22 cellular contexts compared by ENCODE assay signal in genomic region chr5:125497651-125498050, GRCh38.
DNase-seq lines count a peak whose midpoint lies in the region; ATAC-seq and TF ChIP-seq lines count a peak whose summit lies in the region.
"Had no signal": no experiment of that assay in that cellular context is flagged by ENCODE, and none has a peak within 500 bp of the region (broad histone marks: within the 10 kb centered on the region; RNA-seq: fewer than 3 reads in every experiment).

No MANE protein-coding gene starts in this region.

- H3K4me1 Mint-ChIP-seq in stimulated activated naive CD8-positive, alpha-beta T cell treated with anti-CD3 and anti-CD28 coated beads, Interleukin-15, amount 100 ng/mL, for 72 hours, result no peaks in the 10 kb centered on the region
- no peaks in the 10 kb centered on the region for H3K4me1 Mint-ChIP-seq in naive thymus-derived CD4-positive, alpha-beta T cell
- H3K4me1 Mint-ChIP-seq: CD14-positive monocyte had no signal

- no peak overlapping the region for H3K27ac Mint-ChIP-seq in stimulated activated naive CD8-positive, alpha-beta T cell treated with anti-CD3 and anti-CD28 coated beads, Interleukin-15, amount 100 ng/mL, for 72 hours
- no peak overlapping the region for H3K27ac Mint-ChIP-seq in naive thymus-derived CD4-positive, alpha-beta T cell
- H3K27ac Mint-ChIP-seq: CD14-positive monocyte had no signal

- no peak overlapping the region for H3K4me3 Mint-ChIP-seq in stimulated activated naive CD8-positive, alpha-beta T cell treated with anti-CD3 and anti-CD28 coated beads, Interleukin-15, amount 100 ng/mL, for 72 hours
- no peak overlapping the region for H3K4me3 Mint-ChIP-seq in naive thymus-derived CD4-positive, alpha-beta T cell
- H3K4me3 Mint-ChIP-seq: CD14-positive monocyte had no signal

- peak; percentile 2 for DNase-seq in NCI-H146 (lab: John Stamatoyannopoulos, UW)
- no peak for DNase-seq in NCI-H146 treated with DMSO at 0.1 percent for 48 hours (lab: John Stamatoyannopoulos, UW; ENCODE audit: unreplicated experiment)
- DNase-seq in SJCRH30, result peak; percentile 16 to 64
- DNase-seq in dorsolateral prefrontal cortex, result no peak
- no peak for DNase-seq in MV-4-11 (lab: John Stamatoyannopoulos, UW)
- no peak for DNase-seq in stimulated activated naive CD8-positive, alpha-beta T cell treated with anti-CD3 and anti-CD28 coated beads, Interleukin-15, amount 100 ng/mL, for 72 hours
- no peak for DNase-seq in naive thymus-derived CD4-positive, alpha-beta T cell
- DNase-seq: 8988T, ACHN, BE2C, Calu3, GM23248, H7, Kasumi-1, NCI-H1105 treated with DMSO at 0.1 percent for 48 hours, NCI-H1694, NCI-H2029 treated with DMSO at 0.1 percent for 48 hours, NCI-H2227 treated with DMSO at 0.1 percent for 48 hours had no signal

- TF ChIP-seq CTCF in dorsolateral prefrontal cortex (IDR thresholded peaks at IDR 0.05 in 54 of 56, conservative IDR thresholded peaks at IDR 0.05 in 2 of 56; ENCODE audit: low read depth in 1 of 56, partially characterized antibody in 56 of 56), result no peak

- no peaks in the 10 kb centered on the region for H3K36me3 ChIP-seq in SJCRH30
- no peaks in the 10 kb centered on the region for H3K36me3 ChIP-seq in naive thymus-derived CD4-positive, alpha-beta T cell (ENCODE audit: control insufficient read depth in 2 of 3, insufficient read depth in 3 of 3, low read length in 3 of 3)
- H3K36me3 ChIP-seq: BE2C, SJSA1 had no signal

- H3K4me1 ChIP-seq in SJCRH30, result peaks cover 54% of the 10 kb centered on the region
- H3K4me1 ChIP-seq in naive thymus-derived CD4-positive, alpha-beta T cell (ENCODE audit: control insufficient read depth in 2 of 2, insufficient read depth in 2 of 2, low read length in 2 of 2), result no peaks in the 10 kb centered on the region
- H3K4me1 ChIP-seq: SJSA1 had no signal

- intact Hi-C loops in dorsolateral prefrontal cortex (cut with DNase I), result no loop called here
- intact Hi-C loops in naive thymus-derived CD4-positive, alpha-beta T cell (cut with micrococcal nuclease), result no loop called here

- no peak for ATAC-seq in stimulated activated naive CD8-positive, alpha-beta T cell treated with anti-CD3 and anti-CD28 coated beads, Interleukin-15, amount 100 ng/mL, for 72 hours
- ATAC-seq in naive thymus-derived CD4-positive, alpha-beta T cell, result no peak
- ATAC-seq: HepG2 had no signal

- H3K27ac ChIP-seq in SJCRH30, result peak overlapping the region; percentile 41
- H3K27ac ChIP-seq in dorsolateral prefrontal cortex, result peak overlapping the region; percentile 21 to 98 (median 94)
- H3K27ac ChIP-seq in temporal lobe (ENCODE audit: low read depth, low read length), result peak overlapping the region; percentile 77
- H3K27ac ChIP-seq in naive thymus-derived CD4-positive, alpha-beta T cell (ENCODE audit: low read depth, low read length), result no peak overlapping the region
- H3K27ac ChIP-seq: GM23248, SJSA1 had no signal

- POLR2A ChIA-PET in naive thymus-derived CD4-positive, alpha-beta T cell (lab: Charles Lee), result no interaction called here

- no peaks in the 10 kb centered on the region for H3K27me3 Mint-ChIP-seq in stimulated activated naive CD8-positive, alpha-beta T cell treated with anti-CD3 and anti-CD28 coated beads, Interleukin-15, amount 100 ng/mL, for 72 hours
- no peaks in the 10 kb centered on the region for H3K27me3 Mint-ChIP-seq in naive thymus-derived CD4-positive, alpha-beta T cell

- H3K4me3 ChIP-seq in SJCRH30 (no peak overlapping the region), dorsolateral prefrontal cortex (no peak overlapping the region)
- no peak overlapping the region for H3K4me3 ChIP-seq in naive thymus-derived CD4-positive, alpha-beta T cell (ENCODE audit: low read length)
- H3K4me3 ChIP-seq: GM23248, SJSA1 had no signal

- H3K27me3 ChIP-seq in SJCRH30, result no peaks in the 10 kb centered on the region
- no peaks in the 10 kb centered on the region for H3K27me3 ChIP-seq in dorsolateral prefrontal cortex
- no peaks in the 10 kb centered on the region for H3K27me3 ChIP-seq in naive thymus-derived CD4-positive, alpha-beta T cell (ENCODE audit: control insufficient read depth in 2 of 2, insufficient read depth in 2 of 2, low read length in 2 of 2)
- H3K27me3 ChIP-seq: BE2C, SJSA1 had no signal

- peaks cover 0 to 8% of the 10 kb centered on the region in 2 donors for H3K9me3 Mint-ChIP-seq in stimulated activated naive CD8-positive, alpha-beta T cell treated with anti-CD3 and anti-CD28 coated beads, Interleukin-15, amount 100 ng/mL, for 72 hours
- H3K9me3 Mint-ChIP-seq in naive thymus-derived CD4-positive, alpha-beta T cell, result peaks cover 0 to 16% (median 5%) of the 10 kb centered on the region in 11 donors

- peaks cover 3% of the 10 kb centered on the region; the same call in 1 of the 2 replicates for H3K9me3 ChIP-seq in SJCRH30 (replicated peaks)
- no peaks in the 10 kb centered on the region for H3K9me3 ChIP-seq in naive thymus-derived CD4-positive, alpha-beta T cell (ENCODE audit: control insufficient read depth in 2 of 3, low read length in 3 of 3)
- H3K9me3 ChIP-seq: BE2C had no signal

- H3K36me3 Mint-ChIP-seq in naive thymus-derived CD4-positive, alpha-beta T cell, result no peaks in the 10 kb centered on the region
- H3K36me3 Mint-ChIP-seq: CD14-positive monocyte had no signal

- CTCF ChIA-PET in naive thymus-derived CD4-positive, alpha-beta T cell (lab: Charles Lee), result no interaction called here

Comparison
In these comparisons a context has a peak if more than half of its experiments do, and no peak if none do; other contexts are left out.
1. DNase-seq: peak in NCI-H146 (single experiment) and SJCRH30 (2 of 2); none in NCI-H146 treated with DMSO at 0.1 percent for 48 hours (single experiment), dorsolateral prefrontal cortex (0 of 10), MV-4-11 (single experiment), stimulated activated naive CD8-positive, alpha-beta T cell treated with anti-CD3 and anti-CD28 coated beads, Interleukin-15, amount 100 ng/mL, for 72 hours (0 of 2) and naive thymus-derived CD4-positive, alpha-beta T cell (0 of 9).